5 cellular contexts compared by ENCODE assay signal in genomic region chrX:142972147-142972809, GRCh38. TPM values are rescaled to one million over a fixed set of nuclear protein-coding genes. Genes with fewer than 3 reads are reported as not detected.
"Had no signal": no experiment of that assay in that cellular context is flagged by ENCODE, and none has a peak within 500 bp of the region (broad histone marks: within the 10 kb centered on the region; RNA-seq: fewer than 3 reads in every experiment).

No MANE protein-coding gene starts in this region.

RNA-seq across cellular contexts. Expression of gene SPANXN4, which starts 53.5 kb away (rescaled TPM):
- total RNA-seq: HepG2, HT-29, IMR-90, K562 had no signal
- polyA plus RNA-seq: HepG2, IgD-negative memory B cell, IMR-90, K562 had no signal
